ENCODE assay signal across 13 cellular contexts in the genomic region with DNA sequence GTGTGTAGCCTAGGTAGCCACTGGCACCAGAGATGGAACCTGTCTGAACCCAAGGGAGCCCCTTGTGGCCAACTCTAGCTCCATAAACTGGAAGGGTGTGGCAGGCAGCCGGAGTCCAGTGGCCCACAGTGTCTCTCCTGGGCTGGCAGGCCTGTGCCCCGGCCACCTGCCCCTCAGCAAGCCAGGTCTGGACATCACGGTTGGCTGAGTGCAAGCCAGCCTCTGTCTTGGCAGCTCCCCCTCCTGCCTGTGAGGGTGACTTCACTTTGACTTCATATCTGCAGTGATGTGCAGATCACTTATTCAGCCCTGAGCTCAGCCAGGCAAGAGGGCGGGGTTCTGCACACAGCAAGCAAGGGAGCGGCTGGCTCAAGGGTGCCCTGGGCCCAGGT. TPM values are rescaled to one million over a fixed set of nuclear protein-coding genes. Genes with fewer than 3 reads are reported as not detected.
DNase-seq lines count a peak whose midpoint lies in the region; TF ChIP-seq lines count a peak whose summit lies in the region.
"Had no signal": no experiment of that assay in that cellular context is flagged by ENCODE, and none has a peak within 500 bp of the region (broad histone marks: within the 10 kb centered on the region; RNA-seq: fewer than 3 reads in every experiment).

No MANE protein-coding gene starts in this region.

- H3K27ac ChIP-seq in 22Rv1 (no peak overlapping the region), endodermal cell (ENCODE audit: low read depth, low read length) (no peak overlapping the region)
- H3K27ac ChIP-seq: parathyroid adenoma had no signal

- H3K27me3 Mint-ChIP-seq in endodermal cell (ENCODE audit: insufficient read depth), result peaks cover 56% of the 10 kb centered on the region

- no peaks in the 10 kb centered on the region for H3K36me3 Mint-ChIP-seq in endodermal cell (ENCODE audit: low read depth)

- no peak overlapping the region for H3K9ac ChIP-seq in endodermal cell (ENCODE audit: extremely low read depth, low read length, poor library complexity, severe bottlenecking)
- H3K9ac ChIP-seq: parathyroid adenoma had no signal

- DNase-seq in ELR (ENCODE audit: low read depth), result peak; percentile 30
- DNase-seq in NCI-H2196 treated with DMSO at 0.1 percent for 48 hours (lab: John Stamatoyannopoulos, UW; ENCODE audit: unreplicated experiment), result peak; percentile 5
- DNase-seq in endodermal cell, result peak; percentile 72
- no peak for DNase-seq in stimulated activated CD4-positive, alpha-beta T cell treated with anti-CD3 and anti-CD28 coated beads, Interleukin-2, amount 100 ng/mL, for 48 hours
- no peak for DNase-seq in NCI-H2029 treated with DMSO at 0.1 percent for 48 hours (lab: John Stamatoyannopoulos, UW)
- no peak for DNase-seq in NK-92 (lab: John Stamatoyannopoulos, UW; ENCODE audit: unreplicated experiment)
- no peak for DNase-seq in germinal center (ENCODE audit: low spot score)
- DNase-seq: activated CD4-positive, alpha-beta T cell treated with anti-CD3 and anti-CD28 coated beads, Interleukin-2, amount 50 U/mL, for 4 hours; cerebellar nuclear complex; EL; hippocampal formation had no signal

- no peaks in the 10 kb centered on the region for H3K9me3 ChIP-seq in endodermal cell (ENCODE audit: control insufficient read depth, low read length)

- 89 to 95% methylated on average over 4 to 5 of the region's 5 CpGs for WGBS in endodermal cell (ENCODE audit: insufficient coverage in 1 of 2, insufficient read length in 1 of 2), 2 experiments

- no peaks in the 10 kb centered on the region for H3K4me1 ChIP-seq in endodermal cell (ENCODE audit: control insufficient read depth, insufficient read depth, low read length)
- H3K4me1 ChIP-seq: parathyroid adenoma had no signal

- no peak overlapping the region for H3K4me3 ChIP-seq in endodermal cell (ENCODE audit: low read length)

- no peak overlapping the region for H3K27ac Mint-ChIP-seq in endodermal cell

- H3K36me3 ChIP-seq in endodermal cell (ENCODE audit: control insufficient read depth, insufficient read depth, low read length), result no peaks in the 10 kb centered on the region

- H3K27me3 ChIP-seq in endodermal cell (ENCODE audit: control insufficient read depth, insufficient read depth, low read length, poor library complexity, severe bottlenecking), result peaks cover 44% of the 10 kb centered on the region

- no peaks in the 10 kb centered on the region for H3K4me1 Mint-ChIP-seq in endodermal cell

- H3K4me3 Mint-ChIP-seq in endodermal cell, result no peak overlapping the region

- H3K9me3 Mint-ChIP-seq in endodermal cell, result no peaks in the 10 kb centered on the region

- TF ChIP-seq CTCF in 22Rv1 (IDR thresholded peaks at IDR 0.05) (peak; percentile 33), endodermal cell (conservative IDR thresholded peaks at IDR 0.05) (peak; percentile 63)

RNA-seq across cellular contexts. Expression of gene RET, which starts 1.3 kb away (rescaled TPM):
- total RNA-seq in endodermal cell, result 1 to 10 TPM; 1.2 to 3.5 TPM
- 2.6 TPM for polyA plus RNA-seq in endodermal cell (2013, experiment 1 of 2)
- 2.3 TPM for polyA plus RNA-seq in endodermal cell (2013, experiment 2 of 2)

Comparison
In these comparisons a context has a peak if more than half of its experiments do, and no peak if none do; other contexts are left out.
1. DNase-seq: peak in ELR (single experiment), NCI-H2196 treated with DMSO at 0.1 percent for 48 hours (single experiment) and endodermal cell (single experiment); none in stimulated activated CD4-positive, alpha-beta T cell treated with anti-CD3 and anti-CD28 coated beads, Interleukin-2, amount 100 ng/mL, for 48 hours (0 of 2), NCI-H2029 treated with DMSO at 0.1 percent for 48 hours (single experiment), NK-92 (single experiment) and germinal center (single experiment).